In the genomic region with DNA sequence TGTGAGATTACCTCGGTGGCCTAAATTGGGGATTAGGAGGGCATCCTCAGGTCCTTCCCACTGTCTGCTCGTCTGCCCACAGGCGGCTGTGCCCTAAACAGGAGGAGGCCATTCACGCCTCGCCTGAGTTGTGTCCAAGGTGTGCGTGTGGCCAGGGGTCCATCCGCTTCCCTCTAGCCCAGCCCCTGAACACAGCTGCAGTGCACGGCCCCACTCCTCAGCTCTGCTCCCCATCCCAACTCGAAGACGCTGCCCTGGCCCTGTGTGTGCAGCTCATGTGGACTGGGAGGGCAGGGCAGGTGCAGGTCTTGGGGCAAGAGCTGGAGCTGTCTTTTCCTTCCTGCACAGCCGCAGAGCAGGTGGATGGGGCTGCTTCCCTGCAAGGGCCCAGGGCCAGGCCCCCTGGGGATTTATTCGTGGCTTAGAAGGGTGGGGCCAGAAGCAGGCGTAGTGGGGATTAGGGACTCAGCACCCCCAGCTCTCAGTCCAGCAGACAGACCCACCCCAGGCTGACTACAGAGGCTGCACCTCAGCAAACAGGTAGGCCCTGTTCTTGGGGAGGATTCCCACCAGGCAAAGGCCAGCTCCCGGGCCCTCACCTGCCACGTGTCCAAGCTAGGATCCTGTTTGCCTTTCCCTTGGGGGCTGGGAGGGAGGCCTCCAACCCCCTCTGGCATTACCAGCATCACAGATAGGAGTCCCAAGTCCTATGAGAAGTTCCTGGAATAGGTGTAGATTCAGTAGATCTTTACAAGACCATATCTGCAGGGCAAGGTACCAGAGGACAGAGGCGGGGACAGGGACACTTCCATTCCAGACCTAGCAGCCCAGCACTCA, we compare ENCODE assay signal across 17 cellular contexts. TPM values are rescaled to one million over a fixed set of nuclear protein-coding genes. Genes with fewer than 3 reads are reported as not detected.
DNase-seq lines count a peak whose midpoint lies in the region; ATAC-seq and TF ChIP-seq lines count a peak whose summit lies in the region.
"Had no signal": no experiment of that assay in that cellular context is flagged by ENCODE, and none has a peak within 500 bp of the region (broad histone marks: within the 10 kb centered on the region; RNA-seq: fewer than 3 reads in every experiment).

No MANE protein-coding gene starts in this region.

- H3K27ac Mint-ChIP-seq in activated naive CD4-positive, alpha-beta T cell treated with anti-CD3 and anti-CD28 coated beads, Interleukin-2, amount 50 U/mL, for 24 hours = no peak overlapping the region
- H3K27ac Mint-ChIP-seq: memory B cell had no signal

- no peaks in the 10 kb centered on the region for H3K9me3 Mint-ChIP-seq in activated naive CD4-positive, alpha-beta T cell treated with anti-CD3 and anti-CD28 coated beads, Interleukin-2, amount 50 U/mL, for 24 hours
- H3K9me3 Mint-ChIP-seq: memory B cell had no signal

- H3K36me3 ChIP-seq in testis (ENCODE audit: low read depth, missing control alignments) = no peaks in the 10 kb centered on the region

- no peak for TF ChIP-seq POLR2A in testis (IDR thresholded peaks at IDR 0.05)

- H3K27me3 Mint-ChIP-seq in activated naive CD4-positive, alpha-beta T cell treated with anti-CD3 and anti-CD28 coated beads, Interleukin-2, amount 50 U/mL, for 24 hours = no peaks in the 10 kb centered on the region
- H3K27me3 Mint-ChIP-seq: activated CD8-positive, alpha-beta memory T cell treated with anti-CD3 and anti-CD28 coated beads, Interleukin-2, amount 10 ng/mL, durations not matched to agents 7 days and 5 days; memory B cell had no signal

- H3K4me1 ChIP-seq in testis = peaks cover 67% of the 10 kb centered on the region

- peaks cover 31% of the 10 kb centered on the region for H3K4me1 Mint-ChIP-seq in activated naive CD4-positive, alpha-beta T cell treated with anti-CD3 and anti-CD28 coated beads, Interleukin-2, amount 50 U/mL, for 24 hours

- DNase-seq in activated naive CD4-positive, alpha-beta T cell treated with Interleukin-2 at 50 U/mL for 16 hours = no peak
- DNase-seq in NCI-H82 (lab: John Stamatoyannopoulos, UW) (peak; percentile 91), testis (no peak), NCI-H526 (lab: John Stamatoyannopoulos, UW) (no peak), SHP77 treated with DMSO at 0.1 percent for 48 hours (lab: John Stamatoyannopoulos, UW) (no peak), NCI-H1417 (lab: John Stamatoyannopoulos, UW) (no peak)
- DNase-seq: activated CD8-positive, alpha-beta memory T cell treated with anti-CD3 and anti-CD28 coated beads, Interleukin-2, amount 10 ng/mL, durations not matched to agents 7 days and 5 days; EL; IMR-90; NCI-H146; RPMI8226 had no signal

- H3K9me3 ChIP-seq in testis = no peaks in the 10 kb centered on the region
- H3K9me3 ChIP-seq: vagina had no signal

- ATAC-seq in esophagus mucosa = peak; percentile 27
- ATAC-seq: activated CD8-positive, alpha-beta memory T cell treated with anti-CD3 and anti-CD28 coated beads, Interleukin-2, amount 10 ng/mL, durations not matched to agents 7 days and 5 days; HCT116 had no signal

- peak overlapping the region; percentile 41 to 68 for H3K27ac ChIP-seq in testis
- H3K27ac ChIP-seq: parathyroid adenoma, vagina had no signal

- H3K36me3 Mint-ChIP-seq in activated naive CD4-positive, alpha-beta T cell treated with anti-CD3 and anti-CD28 coated beads, Interleukin-2, amount 50 U/mL, for 24 hours = no peaks in the 10 kb centered on the region

- H3K4me3 ChIP-seq in testis = no peak overlapping the region
- H3K4me3 ChIP-seq: vagina had no signal

- peak overlapping the region; percentile 98 for H3K4me3 Mint-ChIP-seq in activated naive CD4-positive, alpha-beta T cell treated with anti-CD3 and anti-CD28 coated beads, Interleukin-2, amount 50 U/mL, for 24 hours
- H3K4me3 Mint-ChIP-seq: activated CD8-positive, alpha-beta memory T cell treated with anti-CD3 and anti-CD28 coated beads, Interleukin-2, amount 10 ng/mL, durations not matched to agents 7 days and 5 days had no signal

- no peak for TF ChIP-seq CTCF in testis (IDR thresholded peaks at IDR 0.05)

- 86 to 90% methylated on average over 6 to 16 of the region's 16 CpGs for WGBS in testis, 2 donors

- intact Hi-C loops in testis (cut with DNase I; ENCODE audit: low total_unique reads) = no loop called here

- H3K27me3 ChIP-seq in testis = no peaks in the 10 kb centered on the region
- H3K27me3 ChIP-seq: vagina had no signal

RNA-seq across cellular contexts. Expression of a gene that starts 4.4 kb away (rescaled TPM):
- 241 TPM for total RNA-seq in esophagus mucosa
- total RNA-seq in testis = 100 to 1,000 TPM; 298 to 343 TPM
- polyA plus RNA-seq in testis (ENCODE audit: insufficient read depth, low read depth, low replicate concordance) = 236 TPM

RNA-seq across cellular contexts. Expression of a gene that starts 5.3 kb away (rescaled TPM):
- total RNA-seq in esophagus mucosa (0.44 TPM), testis (1 to 10 TPM; 2.0 to 4.2 TPM)
- polyA plus RNA-seq in testis (ENCODE audit: insufficient read depth, low read depth, low replicate concordance) = 2.6 TPM

RNA-seq across cellular contexts. Expression of a gene that starts 21.2 kb away (rescaled TPM):
- total RNA-seq in esophagus mucosa (6.9 TPM), testis (10 to 100 TPM; 16.0 to 23.2 TPM)
- polyA plus RNA-seq in testis (ENCODE audit: insufficient read depth, low read depth, low replicate concordance) = 21.0 TPM

RNA-seq across cellular contexts. Expression of a gene that starts 35.3 kb away (rescaled TPM):
- 29.0 TPM for total RNA-seq in esophagus mucosa
- total RNA-seq in testis = 100 to 1,000 TPM; 102 to 121 TPM
- polyA plus RNA-seq in testis (ENCODE audit: insufficient read depth, low read depth, low replicate concordance) = 63.1 TPM

RNA-seq across cellular contexts. Expression of a gene that starts 41.3 kb away (rescaled TPM):
- total RNA-seq in esophagus mucosa (13.9 TPM), testis (10 to 100 TPM; 19.4 to 25.0 TPM)
- 11.3 TPM for polyA plus RNA-seq in testis (ENCODE audit: insufficient read depth, low read depth, low replicate concordance)
